ENCODE assay signal across 10 cellular contexts in genomic region chr11:35418282-35418846, GRCh38. TPM values are rescaled to one million over a fixed set of nuclear protein-coding genes. Genes with fewer than 3 reads are reported as not detected.
DNase-seq lines count a peak whose midpoint lies in the region; ATAC-seq lines count a peak whose summit lies in the region.
"Had no signal": no experiment of that assay in that cellular context is flagged by ENCODE, and none has a peak within 500 bp of the region (broad histone marks: within the 10 kb centered on the region; RNA-seq: fewer than 3 reads in every experiment).

No MANE protein-coding gene starts in this region.

- no peak for DNase-seq in activated CD8-positive, alpha-beta memory T cell treated with anti-CD3 and anti-CD28 coated beads, Interleukin-2, amount 10 ng/mL, durations not matched to agents 7 days and 5 days
- no peak for DNase-seq in activated CD8-positive, alpha-beta memory T cell treated with anti-CD3 and anti-CD28 coated beads, Interleukin-2, amount 50 U/mL, for 4 hours
- DNase-seq in activated CD4-positive, alpha-beta memory T cell treated with anti-CD3 and anti-CD28 coated beads for 36 hours, result peak; percentile 9
- DNase-seq in iPS-NIHi11 (ENCODE audit: low spot score), result peak; percentile 37
- DNase-seq in substantia nigra (lab: John Stamatoyannopoulos, UW), result peak in 11 of 49 donors; percentile 7 to 59 (median 23)
- DNase-seq in activated gamma-delta T cell (lab: John Stamatoyannopoulos, UW), result no peak
- no peak for DNase-seq in NCI-H510A (lab: John Stamatoyannopoulos, UW)
- DNase-seq: DND-41 had no signal

- H3K4me1 Mint-ChIP-seq in activated CD8-positive, alpha-beta memory T cell treated with anti-CD3 and anti-CD28 coated beads, Interleukin-2, amount 10 ng/mL, durations not matched to agents 7 days and 5 days, result peaks cover 7% of the 10 kb centered on the region
- peaks cover 11% of the 10 kb centered on the region for H3K4me1 Mint-ChIP-seq in activated CD4-positive, alpha-beta memory T cell treated with anti-CD3 and anti-CD28 coated beads for 36 hours (ENCODE audit: low read depth)

- CTCF ChIA-PET in activated CD8-positive, alpha-beta memory T cell treated with anti-CD3 and anti-CD28 coated beads, Interleukin-2, amount 10 ng/mL, durations not matched to agents 7 days and 5 days (lab: Charles Lee), result interaction anchor here (1.2 to 1.7 kb wide), 2 partner anchors 11 to 27 kb away, joined by 3 to 4 read pairs; no protein-coding TSS in a partner anchor
- CTCF ChIA-PET in activated CD4-positive, alpha-beta memory T cell treated with anti-CD3 and anti-CD28 coated beads for 36 hours (lab: Charles Lee), result no interaction called here

- H3K4me3 Mint-ChIP-seq in activated CD8-positive, alpha-beta memory T cell treated with anti-CD3 and anti-CD28 coated beads, Interleukin-2, amount 10 ng/mL, durations not matched to agents 7 days and 5 days, result peak overlapping the region; percentile 27
- H3K4me3 Mint-ChIP-seq in activated CD4-positive, alpha-beta memory T cell treated with anti-CD3 and anti-CD28 coated beads for 36 hours, result peak overlapping the region; percentile 53

- POLR2A ChIA-PET in activated CD4-positive, alpha-beta memory T cell treated with anti-CD3 and anti-CD28 coated beads for 36 hours (lab: Charles Lee), result no interaction called here

- H3K27ac Mint-ChIP-seq in activated CD8-positive, alpha-beta memory T cell treated with anti-CD3 and anti-CD28 coated beads, Interleukin-2, amount 10 ng/mL, durations not matched to agents 7 days and 5 days, result peak overlapping the region; percentile 58
- no peak overlapping the region for H3K27ac Mint-ChIP-seq in activated CD4-positive, alpha-beta memory T cell treated with anti-CD3 and anti-CD28 coated beads for 36 hours

- peak overlapping the region; percentile 42 for H3K27ac ChIP-seq in substantia nigra (ENCODE audit: low read depth, low read length, poor library complexity, severe bottlenecking)
- H3K27ac ChIP-seq: HL-60 had no signal

- peaks cover 1% of the 10 kb centered on the region for H3K36me3 Mint-ChIP-seq in activated CD8-positive, alpha-beta memory T cell treated with anti-CD3 and anti-CD28 coated beads, Interleukin-2, amount 10 ng/mL, durations not matched to agents 7 days and 5 days
- no peaks in the 10 kb centered on the region for H3K36me3 Mint-ChIP-seq in activated CD4-positive, alpha-beta memory T cell treated with anti-CD3 and anti-CD28 coated beads for 36 hours

- no peak for ATAC-seq in activated CD8-positive, alpha-beta memory T cell treated with anti-CD3 and anti-CD28 coated beads, Interleukin-2, amount 10 ng/mL, durations not matched to agents 7 days and 5 days
- ATAC-seq in GM18520 (IDR thresholded peaks at IDR 0.05; ENCODE audit: unreplicated experiment), result no peak

- H3K9me3 Mint-ChIP-seq in activated CD8-positive, alpha-beta memory T cell treated with anti-CD3 and anti-CD28 coated beads, Interleukin-2, amount 10 ng/mL, durations not matched to agents 7 days and 5 days (ENCODE audit: low read depth), result no peaks in the 10 kb centered on the region
- no peaks in the 10 kb centered on the region for H3K9me3 Mint-ChIP-seq in activated CD4-positive, alpha-beta memory T cell treated with anti-CD3 and anti-CD28 coated beads for 36 hours

- intact Hi-C loops in activated CD4-positive, alpha-beta memory T cell treated with anti-CD3 and anti-CD28 coated beads for 36 hours (cut with micrococcal nuclease), result no loop called here

- peaks cover 94% of the 10 kb centered on the region for H3K27me3 Mint-ChIP-seq in activated CD8-positive, alpha-beta memory T cell treated with anti-CD3 and anti-CD28 coated beads, Interleukin-2, amount 10 ng/mL, durations not matched to agents 7 days and 5 days
- H3K27me3 Mint-ChIP-seq in activated CD4-positive, alpha-beta memory T cell treated with anti-CD3 and anti-CD28 coated beads for 36 hours, result peaks cover 79% of the 10 kb centered on the region

RNA-seq across cellular contexts. Expression of gene SLC1A2, which starts 1.0 kb away (rescaled TPM):
- total RNA-seq in activated CD8-positive, alpha-beta memory T cell treated with anti-CD3 and anti-CD28 coated beads, Interleukin-2, amount 10 ng/mL, durations not matched to agents 7 days and 5 days, result not detected
- not detected for total RNA-seq in activated CD4-positive, alpha-beta memory T cell treated with anti-CD3 and anti-CD28 coated beads for 36 hours

Comparison
In these comparisons a context has a peak if more than half of its experiments do, and no peak if none do; other contexts are left out.
1. DNase-seq: peak in activated CD4-positive, alpha-beta memory T cell treated with anti-CD3 and anti-CD28 coated beads for 36 hours (single experiment) and iPS-NIHi11 (single experiment); none in activated CD8-positive, alpha-beta memory T cell treated with anti-CD3 and anti-CD28 coated beads, Interleukin-2, amount 10 ng/mL, durations not matched to agents 7 days and 5 days (single experiment), activated CD8-positive, alpha-beta memory T cell treated with anti-CD3 and anti-CD28 coated beads, Interleukin-2, amount 50 U/mL, for 4 hours (single experiment), activated gamma-delta T cell (single experiment) and NCI-H510A (single experiment).